1 cellular context compared by ENCODE assay signal in genomic region chr17:77409282-77410161, GRCh38.
TF ChIP-seq lines count a peak whose summit lies in the region.

No MANE protein-coding gene starts in this region.

TF ChIP-seq in SK-N-SH, 30 proteins besides CTCF, POLR2A, EP300 and RAD21 (continued from another document):
- TF ChIP-seq REST (IDR thresholded peaks at IDR 0.05; ENCODE audit: low read depth, low read length) (no peak), JUND (IDR thresholded peaks at IDR 0.05) (no peak), MXI1 (IDR thresholded peaks at IDR 0.05; ENCODE audit: low read depth, low read length) (no peak), USF1 (IDR thresholded peaks at IDR 0.05; ENCODE audit: borderline replicate concordance, low read depth) (no peak), RFX5 (IDR thresholded peaks at IDR 0.05; ENCODE audit: low read length) (no peak), FOXM1 (IDR thresholded peaks at IDR 0.05; ENCODE audit: low read depth) (no peak)
